Comparison of ENCODE assay signal across 17 cellular contexts in the genomic region with DNA sequence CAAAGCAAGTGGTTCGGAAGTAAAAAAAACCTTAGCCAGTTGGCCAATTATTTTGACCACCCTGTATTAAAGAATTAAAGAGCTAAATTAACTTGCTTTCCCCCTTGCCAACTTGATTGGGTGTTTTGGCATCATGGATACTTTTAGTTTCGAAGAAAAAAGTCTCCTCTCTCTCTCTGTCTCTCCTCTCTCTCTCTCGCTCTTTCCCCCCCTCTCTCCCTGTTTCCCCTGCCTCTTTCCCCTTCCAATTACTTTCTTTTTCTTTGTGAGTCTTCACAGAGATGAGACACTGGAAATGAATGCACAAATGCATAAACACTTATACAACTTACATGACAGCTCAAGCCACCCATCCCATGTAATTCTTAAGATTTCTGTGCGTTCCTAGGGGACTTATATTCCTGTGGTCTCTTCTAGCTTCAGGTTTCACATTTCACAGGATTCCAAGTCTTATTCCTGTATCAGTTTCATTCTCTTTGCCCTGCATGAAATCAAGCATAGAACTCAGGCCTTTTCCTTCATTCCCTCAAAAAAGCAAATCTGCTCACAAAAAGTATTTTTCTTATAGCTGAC. TPM values are rescaled to one million over a fixed set of nuclear protein-coding genes. Genes with fewer than 3 reads are reported as not detected.
"Had no signal": no experiment of that assay in that cellular context is flagged by ENCODE, and none has a peak within 500 bp of the region (broad histone marks: within the 10 kb centered on the region; RNA-seq: fewer than 3 reads in every experiment).

No MANE protein-coding gene starts in this region.

- H3K9me3 ChIP-seq: ascending aorta, prostate gland, right lobe of liver had no signal

- H3K36me3 ChIP-seq: ascending aorta, prostate gland, right lobe of liver had no signal

- ATAC-seq: activated CD4-positive, CD25-positive, alpha-beta regulatory T cell treated with anti-CD3 and anti-CD28 coated beads, Interleukin-2, amount 50 U/mL, for 24 hours; naive thymus-derived CD8-positive, alpha-beta T cell; right lobe of liver had no signal

- H3K4me1 ChIP-seq: ascending aorta, prostate gland, right lobe of liver had no signal

- H3K27me3 ChIP-seq: ascending aorta, right lobe of liver had no signal

- H3K4me3 ChIP-seq: ascending aorta, lung, prostate gland, right lobe of liver had no signal

- H3K27ac ChIP-seq: ascending aorta, prostate gland, right lobe of liver had no signal

- DNase-seq: activated CD4-positive, alpha-beta T cell treated with anti-CD3 and anti-CD28 coated beads, Interleukin-2, amount 50 U/mL, for 4 hours; activated naive CD8-positive, alpha-beta T cell treated with anti-CD3 and anti-CD28 coated beads, Interleukin-2, amount 10 ng/mL, durations not matched to agents 7 days and 5 days; activated T-cell treated with anti-CD3 and anti-CD28 coated beads, Interleukin-2, amount 50 U/mL, for 24 hours; dermis blood vessel endothelial cell; hypothalamus; naive thymus-derived CD8-positive, alpha-beta T cell; occipital lobe; right lobe of liver; stimulated activated CD4-positive, alpha-beta T cell treated with anti-CD3 and anti-CD28 coated beads, Interleukin-2, amount 100 ng/mL, for 48 hours; stimulated activated naive CD4-positive, alpha-beta T cell treated with Interleukin-2 at 50 U/mL for 16 hours; T-helper 2 cell; trophoblast cell had no signal

RNA-seq across cellular contexts. Expression of a gene that starts 32.9 kb away (rescaled TPM):
- total RNA-seq: activated naive CD8-positive, alpha-beta T cell treated with anti-CD3 and anti-CD28 coated beads, Interleukin-2, amount 10 ng/mL, durations not matched to agents 7 days and 5 days; epithelial cell of proximal tubule; naive thymus-derived CD8-positive, alpha-beta T cell had no signal
- polyA plus RNA-seq: naive thymus-derived CD8-positive, alpha-beta T cell had no signal
